8 cellular contexts compared by ENCODE assay signal in the genomic region with DNA sequence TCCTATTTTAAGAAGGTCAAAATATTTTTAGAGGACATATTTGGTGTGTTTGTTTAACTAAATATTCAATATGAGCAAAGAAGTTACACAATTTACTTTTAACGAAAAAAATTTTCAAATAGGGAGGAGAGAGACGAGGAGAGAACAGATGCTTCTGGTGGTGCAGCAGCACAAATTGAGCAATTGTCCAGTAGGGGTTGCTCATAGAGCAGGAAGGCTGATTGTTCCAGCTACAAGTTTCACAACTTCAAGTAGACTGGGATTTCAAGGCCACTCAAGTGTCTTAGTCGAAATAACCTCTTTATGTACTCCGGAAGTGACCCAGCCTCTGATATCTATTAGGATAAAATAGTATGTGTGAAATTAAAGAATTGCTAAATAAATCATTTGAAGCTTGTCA.
DNase-seq lines count a peak whose midpoint lies in the region; ATAC-seq and TF ChIP-seq lines count a peak whose summit lies in the region.

No MANE protein-coding gene starts in this region.

- H3K27ac ChIP-seq in adrenal gland (no peak overlapping the region), prostate gland (no peak overlapping the region)

- DNase-seq in AG04449 (ENCODE audit: low read depth, low spot score) (peak; percentile 77), HS-5 (ENCODE audit: low read depth) (peak; percentile 38), adrenal gland (peak in 5 of 7 donors; percentile 12 to 49 (median 28)), iris pigment epithelial cell (ENCODE audit: low read depth) (peak; percentile 96), prostate gland (ENCODE audit: low spot score) (no peak)
- no peak for DNase-seq in stimulated activated naive CD8-positive, alpha-beta T cell treated with anti-CD3 and anti-CD28 coated beads, Interleukin-15, amount 100 ng/mL, for 72 hours

- H3K9me3 Mint-ChIP-seq in stimulated activated memory B cell treated with anti-CD40 and anti-IgM and Interleukin-4, amounts not matched to agents 10 μg/mL and 1 μg/mL and 100 μg/mL, for 72 hours = no peaks in the 10 kb centered on the region
- H3K9me3 Mint-ChIP-seq in stimulated activated naive CD8-positive, alpha-beta T cell treated with anti-CD3 and anti-CD28 coated beads, Interleukin-15, amount 100 ng/mL, for 72 hours = peaks cover 4 to 5% of the 10 kb centered on the region in 2 donors

- H3K36me3 ChIP-seq in adrenal gland (replicated peaks in 1 of 2) (no peaks in the 10 kb centered on the region), prostate gland (no peaks in the 10 kb centered on the region)

- no peaks in the 10 kb centered on the region for H3K4me1 ChIP-seq in adrenal gland (replicated peaks in 1 of 2)
- H3K4me1 ChIP-seq in prostate gland (replicated peaks) = no peaks in the 10 kb centered on the region

- ATAC-seq in stimulated activated memory B cell treated with anti-CD40 and anti-IgM and Interleukin-4, amounts not matched to agents 10 μg/mL and 1 μg/mL and 100 μg/mL, for 72 hours = no peak
- no peak for ATAC-seq in stimulated activated naive CD8-positive, alpha-beta T cell treated with anti-CD3 and anti-CD28 coated beads, Interleukin-15, amount 100 ng/mL, for 72 hours
- ATAC-seq in GM18909 (IDR thresholded peaks at IDR 0.05; ENCODE audit: poor library complexity, unreplicated experiment) = no peak

- intact Hi-C loops in adrenal gland (cut with DNase I) (no loop called here), prostate gland (cut with DNase I) (no loop called here)

- POLR2A ChIA-PET in AG04449 (lab: Yijun Ruan, JAX) = interaction anchor here (1.0 to 1.2 kb wide), 2 partner anchors 413 to 423 kb away, joined by 4 to 5 read pairs; no protein-coding TSS in a partner anchor

- CTCF ChIA-PET in AG04449 (lab: Yijun Ruan, JAX) = interaction anchor here (0.6 to 3.2 kb wide), 44 partner anchors 8 to 750 kb away, joined by 3 to 23 read pairs (median 4); no protein-coding TSS in a partner anchor

- no peak overlapping the region for H3K27ac Mint-ChIP-seq in stimulated activated memory B cell treated with anti-CD40 and anti-IgM and Interleukin-4, amounts not matched to agents 10 μg/mL and 1 μg/mL and 100 μg/mL, for 72 hours
- no peak overlapping the region for H3K27ac Mint-ChIP-seq in stimulated activated naive CD8-positive, alpha-beta T cell treated with anti-CD3 and anti-CD28 coated beads, Interleukin-15, amount 100 ng/mL, for 72 hours

- TF ChIP-seq CTCF in AG04449 (IDR thresholded peaks at IDR 0.05; ENCODE audit: insufficient read depth, low read length, missing control alignments) (peak; percentile 71), adrenal gland (IDR thresholded peaks at IDR 0.05) (peak in 5 of 6 experiments; percentile 25 to 54 (median 50)), prostate gland (IDR thresholded peaks at IDR 0.05) (peak in 2 of 4 experiments; percentile 24)

- H3K9me3 ChIP-seq in adrenal gland (replicated peaks in 1 of 3) (no peaks in the 10 kb centered on the region), prostate gland (no peaks in the 10 kb centered on the region)

- no peak overlapping the region for H3K4me3 ChIP-seq in AG04449 (ENCODE audit: low read depth, low read length)
- no peak overlapping the region for H3K4me3 ChIP-seq in adrenal gland
- no peak overlapping the region for H3K4me3 ChIP-seq in prostate gland

- peaks cover 20% of the 10 kb centered on the region for H3K36me3 Mint-ChIP-seq in stimulated activated memory B cell treated with anti-CD40 and anti-IgM and Interleukin-4, amounts not matched to agents 10 μg/mL and 1 μg/mL and 100 μg/mL, for 72 hours

- no peak overlapping the region for H3K4me3 Mint-ChIP-seq in stimulated activated memory B cell treated with anti-CD40 and anti-IgM and Interleukin-4, amounts not matched to agents 10 μg/mL and 1 μg/mL and 100 μg/mL, for 72 hours
- H3K4me3 Mint-ChIP-seq in stimulated activated naive CD8-positive, alpha-beta T cell treated with anti-CD3 and anti-CD28 coated beads, Interleukin-15, amount 100 ng/mL, for 72 hours = no peak overlapping the region

- H3K4me1 Mint-ChIP-seq in stimulated activated memory B cell treated with anti-CD40 and anti-IgM and Interleukin-4, amounts not matched to agents 10 μg/mL and 1 μg/mL and 100 μg/mL, for 72 hours = no peaks in the 10 kb centered on the region
- no peaks in the 10 kb centered on the region for H3K4me1 Mint-ChIP-seq in stimulated activated naive CD8-positive, alpha-beta T cell treated with anti-CD3 and anti-CD28 coated beads, Interleukin-15, amount 100 ng/mL, for 72 hours

- WGBS in adrenal gland, 4 donors = 16 to 33% (median 22%) methylated on average over 4 of the region's 4 CpGs
- WGBS in prostate gland = 31% methylated on average over 4 of the region's 4 CpGs

- TF ChIP-seq POLR2A in adrenal gland (IDR thresholded peaks at IDR 0.05) = no peak
- TF ChIP-seq POLR2A in prostate gland (IDR thresholded peaks at IDR 0.05) = no peak

- H3K27me3 ChIP-seq in adrenal gland (no peaks in the 10 kb centered on the region), prostate gland (replicated peaks; ENCODE audit: insufficient read depth) (no peaks in the 10 kb centered on the region)

- no peaks in the 10 kb centered on the region for H3K27me3 Mint-ChIP-seq in stimulated activated memory B cell treated with anti-CD40 and anti-IgM and Interleukin-4, amounts not matched to agents 10 μg/mL and 1 μg/mL and 100 μg/mL, for 72 hours
- no peaks in the 10 kb centered on the region for H3K27me3 Mint-ChIP-seq in stimulated activated naive CD8-positive, alpha-beta T cell treated with anti-CD3 and anti-CD28 coated beads, Interleukin-15, amount 100 ng/mL, for 72 hours

Comparison
In these comparisons a context has a peak if more than half of its experiments do, and no peak if none do; other contexts are left out.
1. DNase-seq: peak in AG04449 (single experiment), HS-5 (single experiment), adrenal gland (5 of 7) and iris pigment epithelial cell (single experiment); none in prostate gland (single experiment) and stimulated activated naive CD8-positive, alpha-beta T cell treated with anti-CD3 and anti-CD28 coated beads, Interleukin-15, amount 100 ng/mL, for 72 hours (0 of 2).